18 cellular contexts compared by ENCODE assay signal in genomic region chr17:32288600-32288999, GRCh38. TPM values are rescaled to one million over a fixed set of nuclear protein-coding genes. Genes with fewer than 3 reads are reported as not detected.
DNase-seq lines count a peak whose midpoint lies in the region; ATAC-seq, FAIRE-seq and TF ChIP-seq lines count a peak whose summit lies in the region.
"Had no signal": no experiment of that assay in that cellular context is flagged by ENCODE, and none has a peak within 500 bp of the region (broad histone marks: within the 10 kb centered on the region; RNA-seq: fewer than 3 reads in every experiment).

No MANE protein-coding gene starts in this region.

- dilution Hi-C loops in endothelial cell of umbilical vein (cut with MboI; ENCODE audit: extremely low pct_ligation_motif_present, low sequenced_read_pairs): no loop called here

- H3K27me3 ChIP-seq in liver (ENCODE audit: control insufficient read depth in 4 of 4, insufficient read depth in 4 of 4, low read length in 3 of 4) (no peaks in the 10 kb centered on the region), HepG2 (ENCODE audit: control insufficient read depth in 1 of 2, insufficient read depth in 2 of 2, low read length in 2 of 2) (peaks cover 1 to 7% of the 10 kb centered on the region in 2 experiments; a peak in 1 of 5 replicates), endothelial cell of umbilical vein (ENCODE audit: control insufficient read depth in 2 of 2, insufficient read depth in 2 of 2, low read length in 2 of 2) (peaks cover 0 to 2% of the 10 kb centered on the region in 2 experiments), left lung (peaks cover 0 to 12% of the 10 kb centered on the region in 2 donors)

- H3K27ac ChIP-seq in liver (ENCODE audit: low read depth in 1 of 2, low read length in 2 of 2) (no peak overlapping the region), HepG2 (ENCODE audit: extremely low read length, insufficient read depth, low read length) (no peak overlapping the region), endothelial cell of umbilical vein (ENCODE audit: insufficient read depth, low read depth, low read length) (no peak overlapping the region), left lung (no peak overlapping the region)
- H3K27ac ChIP-seq: 22Rv1, C4-2B had no signal

- BruUV-seq in HepG2 (replicated peaks; lab: Mats Ljungman, UMichigan) (no TSS peak), endothelial cell of umbilical vein (replicated peaks; lab: Mats Ljungman, UMichigan) (no TSS peak)

- TF ChIP-seq CTCF in liver (IDR thresholded peaks at IDR 0.05; ENCODE audit: low read depth, low read length, missing input control) (no peak), HepG2 (CRISPR knock-in tag; IDR thresholded peaks at IDR 0.05) (no peak), endothelial cell of umbilical vein (IDR thresholded peaks at IDR 0.05; ENCODE audit: extremely low read depth in 1 of 2, insufficient read depth in 1 of 2, low read depth in 1 of 2, low read length in 2 of 2) (no peak), left lung (IDR thresholded peaks at IDR 0.05) (no peak)

- intact Hi-C loops in HepG2 (cut with micrococcal nuclease; ENCODE audit: unreplicated experiment): no loop called here
- intact Hi-C loops in endothelial cell of umbilical vein (cut with micrococcal nuclease): no loop called here
- intact Hi-C loops in left lung (cut with DNase I): no loop called here

- POLR2A ChIA-PET in HepG2 (lab: Yijun Ruan, JAX): no interaction called here
- POLR2A ChIA-PET in endothelial cell of umbilical vein (lab: Charles Lee): no interaction called here

- H3K9me3 ChIP-seq in liver (ENCODE audit: control insufficient read depth in 4 of 4, low read length in 3 of 4): no peaks in the 10 kb centered on the region
- H3K9me3 ChIP-seq in HepG2 (ENCODE audit: low read length): no peaks in the 10 kb centered on the region
- H3K9me3 ChIP-seq in endothelial cell of umbilical vein (replicated peaks; ENCODE audit: control insufficient read depth, insufficient read depth, low read length): no peaks in the 10 kb centered on the region
- H3K9me3 ChIP-seq in left lung: no peaks in the 10 kb centered on the region
- H3K9me3 ChIP-seq: Caco-2 had no signal

- H3K9ac ChIP-seq in liver (ENCODE audit: low read depth in 1 of 2, low read length in 2 of 2) (no peak overlapping the region), HepG2 (ENCODE audit: insufficient read depth, low read depth, low read length) (no peak overlapping the region), endothelial cell of umbilical vein (replicated peaks; ENCODE audit: extremely low read depth, insufficient read depth, low read length) (no peak overlapping the region)

- no peak for ATAC-seq in HepG2
- no peak for ATAC-seq in left lung
- no peak for ATAC-seq in HG03159 (IDR thresholded peaks at IDR 0.05; ENCODE audit: unreplicated experiment)
- ATAC-seq in HG03521 (IDR thresholded peaks at IDR 0.05; ENCODE audit: unreplicated experiment): no peak
- no peak for ATAC-seq in GM21360 (IDR thresholded peaks at IDR 0.05; ENCODE audit: unreplicated experiment)

- TF ChIP-seq EP300 in HepG2 (IDR thresholded peaks at IDR 0.05; ENCODE audit: low read depth in 2 of 2, low read length in 2 of 2) (no peak), HepG2 (CRISPR knock-in tag; IDR thresholded peaks at IDR 0.05; ENCODE audit: borderline replicate concordance) (no peak)

- FAIRE-seq in HepG2 (lab: Jason Lieb, UNC) (no peak), endothelial cell of umbilical vein (lab: Jason Lieb, UNC) (peak; percentile 15)
- FAIRE-seq: G401.6 had no signal

- H3K4me1 ChIP-seq in liver (ENCODE audit: control insufficient read depth in 4 of 4, insufficient read depth in 4 of 4, low read length in 3 of 4) (no peaks in the 10 kb centered on the region), HepG2 (ENCODE audit: insufficient read depth, low read length) (peaks cover 15% of the 10 kb centered on the region), endothelial cell of umbilical vein (ENCODE audit: control insufficient read depth, extremely low read depth, insufficient read depth, low read length) (peaks cover 9% of the 10 kb centered on the region), left lung (peaks cover 0 to 6% of the 10 kb centered on the region in 2 donors)
- H3K4me1 ChIP-seq: Caco-2 had no signal

- in situ Hi-C loops in HepG2 (cut with HindIII; ENCODE audit: extremely low pct_ligation_motif_present, low pct_unique_long_range_greater_than_20kb): no loop called here

- H3K79me2 ChIP-seq in HepG2 (ENCODE audit: insufficient read depth, low read length) (no peaks in the 10 kb centered on the region), endothelial cell of umbilical vein (ENCODE audit: control insufficient read depth, insufficient read depth, low read length) (no peaks in the 10 kb centered on the region)

- H3K4me2 ChIP-seq in HepG2 (ENCODE audit: low read depth, low read length): no peak overlapping the region
- no peak overlapping the region for H3K4me2 ChIP-seq in endothelial cell of umbilical vein (ENCODE audit: insufficient read depth, low read length)

- WGBS in liver: 77% methylated on average over 11 of the region's 11 CpGs
- WGBS in HepG2 (ENCODE audit: low lambda C conversion rate): 69% methylated on average over 6 of the region's 11 CpGs

- H2AFZ ChIP-seq in HepG2 (ENCODE audit: low read length) (no peak overlapping the region), endothelial cell of umbilical vein (ENCODE audit: low read depth, low read length) (no peak overlapping the region)

- CTCF ChIA-PET in HepG2 (lab: Yijun Ruan, JAX; ENCODE audit: low intra/inter-chr PET ratio, low total read pairs) (interaction anchor here (1.6 kb wide), 1 partner anchor 31 kb away, joined by 3 read pairs; no protein-coding TSS in a partner anchor), endothelial cell of umbilical vein (lab: Charles Lee) (interaction anchor here (3.5 kb wide), 1 partner anchor 17 kb away, joined by 14 read pairs; no protein-coding TSS in a partner anchor)

- no peak for TF ChIP-seq RAD21 in liver (IDR thresholded peaks at IDR 0.05)
- TF ChIP-seq RAD21 in HepG2 (CRISPR knock-in tag; IDR thresholded peaks at IDR 0.05): no peak

- no peak for DNase-seq in HepG2 (ENCODE audit: low spot score)
- peak; percentile 79 for DNase-seq in MV-4-11 (lab: John Stamatoyannopoulos, UW)
- no peak for DNase-seq in endothelial cell of umbilical vein (ENCODE audit: low read depth, low spot score)
- DNase-seq in left lung: no peak
- DNase-seq: Caco-2, NCI-H1048, NCI-H187, NCI-H2171, NCI-H446 treated with DMSO at 0.1 percent for 48 hours, NCI-H774, SHP77 had no signal

- H3K9me1 ChIP-seq in endothelial cell of umbilical vein (replicated peaks; ENCODE audit: control insufficient read depth, extremely low read depth, insufficient read depth, low read length): no peaks in the 10 kb centered on the region

- H3K4me3 ChIP-seq in liver (ENCODE audit: low read depth in 1 of 3, low read length in 3 of 3) (no peak overlapping the region), HepG2 (replicated peaks in 1 of 3; ENCODE audit: insufficient read depth in 1 of 3, low read depth in 2 of 3, low read length in 3 of 3) (no peak overlapping the region), endothelial cell of umbilical vein (replicated peaks in 1 of 3; ENCODE audit: insufficient read depth in 1 of 3, low read depth in 1 of 3, low read length in 3 of 3) (no peak overlapping the region), left lung (no peak overlapping the region)

- TF ChIP-seq POLR2A in HepG2 (IDR thresholded peaks at IDR 0.05; ENCODE audit: insufficient read depth in 1 of 2, low read depth in 2 of 2, low read length in 2 of 2) (no peak), endothelial cell of umbilical vein (IDR thresholded peaks at IDR 0.05; ENCODE audit: low read depth, low read length) (no peak)

- no peaks in the 10 kb centered on the region for H3K36me3 ChIP-seq in liver (ENCODE audit: control insufficient read depth in 4 of 4, insufficient read depth in 3 of 4, low read depth in 1 of 4, low read length in 3 of 4)
- no peaks in the 10 kb centered on the region for H3K36me3 ChIP-seq in HepG2 (replicated peaks in 1 of 2; ENCODE audit: control insufficient read depth in 1 of 2, insufficient read depth in 2 of 2, low read length in 2 of 2)
- no peaks in the 10 kb centered on the region for H3K36me3 ChIP-seq in endothelial cell of umbilical vein (ENCODE audit: control insufficient read depth in 2 of 2, extremely low read depth in 1 of 2, insufficient read depth in 2 of 2, low read length in 2 of 2)
- no peaks in the 10 kb centered on the region for H3K36me3 ChIP-seq in left lung

- no peaks in the 10 kb centered on the region for H4K20me1 ChIP-seq in HepG2 (ENCODE audit: insufficient read depth, low read length)
- H4K20me1 ChIP-seq in endothelial cell of umbilical vein (replicated peaks; ENCODE audit: control insufficient read depth, extremely low read depth, insufficient read depth, low read length): no peaks in the 10 kb centered on the region

RNA-seq across cellular contexts. Expression of gene RHBDL3, which starts 23.0 kb away (rescaled TPM):
- under 1 TPM; 0.05 to 0.17 TPM for total RNA-seq in liver
- under 1 TPM in 1 of 2 donors, not detected in 1; 0.02 TPM for polyA plus RNA-seq in liver
- 0.09 TPM in 1 of 2 replicates, not detected in the other for total RNA-seq in HepG2 (2016; rRNA removed; fragmentation: Illumina TruSeq; extraction: Trizol)
- total RNA-seq in HepG2 (2016; cell fraction: cytosol; rRNA removed; fragmentation: Illumina TruSeq; extraction: Trizol; ENCODE audit: low read depth): 0.18 and 0.30 TPM in 2 replicates
- total RNA-seq in HepG2 (2016; cell fraction: insoluble cytoplasmic fraction; rRNA removed; fragmentation: Illumina TruSeq; extraction: Trizol): 0.11 TPM in 1 of 2 replicates, not detected in the other
- total RNA-seq in HepG2 (2016; cell fraction: membrane; rRNA removed; fragmentation: Illumina TruSeq; extraction: Trizol): 0.07 and 0.15 TPM in 2 replicates
- total RNA-seq in HepG2 (2016; cell fraction: nucleus; rRNA removed; fragmentation: Illumina TruSeq; extraction: Trizol): 0.13 and 0.19 TPM in 2 replicates
- 0.04 TPM in 1 of 2 replicates, not detected in the other for polyA plus RNA-seq in HepG2 (2011; rRNA removed)
- 0.07 TPM in 1 of 2 replicates, not detected in the other for polyA plus RNA-seq in HepG2 (2011; cell fraction: cytosol; rRNA removed)
- polyA plus RNA-seq in HepG2 (2011; cell fraction: nucleus; rRNA removed): not detected in 2 replicates
- 0.07 TPM in 1 of 2 replicates, not detected in the other for polyA plus RNA-seq in HepG2 (2012)
- 0.24 and 0.34 TPM in 2 replicates for polyA plus RNA-seq in HepG2 (2016; cell fraction: cytosol; fragmentation: Illumina TruSeq; extraction: Trizol; ENCODE audit: low read depth)
- not detected in 2 replicates for polyA plus RNA-seq in HepG2 (2016; cell fraction: insoluble cytoplasmic fraction; fragmentation: Illumina TruSeq; extraction: Trizol; ENCODE audit: low read depth)
- 0.19 and 0.24 TPM in 2 replicates for polyA plus RNA-seq in HepG2 (2016; cell fraction: membrane; fragmentation: Illumina TruSeq; extraction: Trizol; ENCODE audit: low read depth)
- 0.16 TPM in 1 of 2 replicates, not detected in the other for polyA plus RNA-seq in HepG2 (2016; cell fraction: nucleus; fragmentation: Illumina TruSeq; extraction: Trizol; ENCODE audit: insufficient read depth, low read depth)
- polyA minus RNA-seq in HepG2 (2011; rRNA and poly(A)+ RNA removed; ENCODE audit: low replicate concordance): 0.07 and 0.12 TPM in 2 replicates
- not detected in 2 replicates for polyA minus RNA-seq in HepG2 (2011; cell fraction: cytosol; rRNA and poly(A)+ RNA removed)
- not detected in 2 replicates for polyA minus RNA-seq in HepG2 (2011; cell fraction: nucleus; rRNA and poly(A)+ RNA removed)
- 0.20 TPM in 1 of 2 replicates, not detected in the other for total RNA-seq in endothelial cell of umbilical vein
- polyA plus RNA-seq in endothelial cell of umbilical vein: 0.08 and 0.11 TPM in 2 replicates
- polyA plus RNA-seq in endothelial cell of umbilical vein (2011; cell fraction: cytosol; rRNA removed): 0.03 and 0.11 TPM in 2 replicates
- 0.05 and 0.10 TPM in 2 replicates for polyA plus RNA-seq in endothelial cell of umbilical vein (2011; cell fraction: nucleus; rRNA removed)
- polyA plus RNA-seq in endothelial cell of umbilical vein (2012): 0.04 TPM in 1 of 2 replicates, not detected in the other
- not detected in 2 replicates for polyA minus RNA-seq in endothelial cell of umbilical vein
- polyA minus RNA-seq in endothelial cell of umbilical vein (2011; cell fraction: cytosol; rRNA and poly(A)+ RNA removed): not detected
- not detected in 2 replicates for polyA minus RNA-seq in endothelial cell of umbilical vein (2011; cell fraction: nucleus; rRNA and poly(A)+ RNA removed)
- total RNA-seq in left lung: under 1 TPM; 0.26 to 0.38 TPM
- total RNA-seq: Caco-2 had no signal

RNA-seq across cellular contexts. Expression of gene C17orf75, which starts 53.4 kb away (rescaled TPM):
- total RNA-seq in liver: 10 to 100 TPM in 1 of 2 donors, 1 to 10 TPM in 1; 8.5 to 10.1 TPM
- 1 to 10 TPM; 4.7 to 6.7 TPM for polyA plus RNA-seq in liver
- 33.0 and 41.9 TPM in 2 replicates for total RNA-seq in HepG2 (2016; rRNA removed; fragmentation: Illumina TruSeq; extraction: Trizol)
- total RNA-seq in HepG2 (2016; cell fraction: cytosol; rRNA removed; fragmentation: Illumina TruSeq; extraction: Trizol; ENCODE audit: low read depth): 9.0 and 9.5 TPM in 2 replicates
- total RNA-seq in HepG2 (2016; cell fraction: insoluble cytoplasmic fraction; rRNA removed; fragmentation: Illumina TruSeq; extraction: Trizol): 34.7 and 41.5 TPM in 2 replicates
- total RNA-seq in HepG2 (2016; cell fraction: membrane; rRNA removed; fragmentation: Illumina TruSeq; extraction: Trizol): 11.8 and 12.8 TPM in 2 replicates
- 18.9 and 25.5 TPM in 2 replicates for total RNA-seq in HepG2 (2016; cell fraction: nucleus; rRNA removed; fragmentation: Illumina TruSeq; extraction: Trizol)
- 13.4 and 16.2 TPM in 2 replicates for polyA plus RNA-seq in HepG2 (2011; rRNA removed)
- polyA plus RNA-seq in HepG2 (2011; cell fraction: cytosol; rRNA removed): 9.4 and 10.6 TPM in 2 replicates
- polyA plus RNA-seq in HepG2 (2011; cell fraction: nucleus; rRNA removed): 14.6 and 14.9 TPM in 2 replicates
- 16.5 and 22.8 TPM in 2 replicates for polyA plus RNA-seq in HepG2 (2012)
- polyA plus RNA-seq in HepG2 (2016; cell fraction: cytosol; fragmentation: Illumina TruSeq; extraction: Trizol; ENCODE audit: low read depth): 4.4 and 6.4 TPM in 2 replicates
- 30.1 and 31.8 TPM in 2 replicates for polyA plus RNA-seq in HepG2 (2016; cell fraction: insoluble cytoplasmic fraction; fragmentation: Illumina TruSeq; extraction: Trizol; ENCODE audit: low read depth)
- polyA plus RNA-seq in HepG2 (2016; cell fraction: membrane; fragmentation: Illumina TruSeq; extraction: Trizol; ENCODE audit: low read depth): 6.8 and 8.1 TPM in 2 replicates
- polyA plus RNA-seq in HepG2 (2016; cell fraction: nucleus; fragmentation: Illumina TruSeq; extraction: Trizol; ENCODE audit: insufficient read depth, low read depth): 37.3 and 41.0 TPM in 2 replicates
- 8.8 and 11.5 TPM in 2 replicates for polyA minus RNA-seq in HepG2 (2011; rRNA and poly(A)+ RNA removed; ENCODE audit: low replicate concordance)
- polyA minus RNA-seq in HepG2 (2011; cell fraction: cytosol; rRNA and poly(A)+ RNA removed): 6.3 and 6.9 TPM in 2 replicates
- polyA minus RNA-seq in HepG2 (2011; cell fraction: nucleus; rRNA and poly(A)+ RNA removed): 8.2 and 15.4 TPM in 2 replicates
- total RNA-seq in endothelial cell of umbilical vein: 19.1 and 21.5 TPM in 2 replicates
- polyA plus RNA-seq in endothelial cell of umbilical vein: 6.3 and 8.8 TPM in 2 replicates
- 11.2 and 13.7 TPM in 2 replicates for polyA plus RNA-seq in endothelial cell of umbilical vein (2011; cell fraction: cytosol; rRNA removed)
- polyA plus RNA-seq in endothelial cell of umbilical vein (2011; cell fraction: nucleus; rRNA removed): 23.4 and 25.3 TPM in 2 replicates
- polyA plus RNA-seq in endothelial cell of umbilical vein (2012): 17.7 and 27.4 TPM in 2 replicates
- polyA minus RNA-seq in endothelial cell of umbilical vein: 6.6 and 9.3 TPM in 2 replicates
- 6.5 TPM for polyA minus RNA-seq in endothelial cell of umbilical vein (2011; cell fraction: cytosol; rRNA and poly(A)+ RNA removed)
- polyA minus RNA-seq in endothelial cell of umbilical vein (2011; cell fraction: nucleus; rRNA and poly(A)+ RNA removed): 6.0 and 7.4 TPM in 2 replicates
- 10 to 100 TPM; 14.0 to 14.3 TPM for total RNA-seq in left lung
